In the genomic region with DNA sequence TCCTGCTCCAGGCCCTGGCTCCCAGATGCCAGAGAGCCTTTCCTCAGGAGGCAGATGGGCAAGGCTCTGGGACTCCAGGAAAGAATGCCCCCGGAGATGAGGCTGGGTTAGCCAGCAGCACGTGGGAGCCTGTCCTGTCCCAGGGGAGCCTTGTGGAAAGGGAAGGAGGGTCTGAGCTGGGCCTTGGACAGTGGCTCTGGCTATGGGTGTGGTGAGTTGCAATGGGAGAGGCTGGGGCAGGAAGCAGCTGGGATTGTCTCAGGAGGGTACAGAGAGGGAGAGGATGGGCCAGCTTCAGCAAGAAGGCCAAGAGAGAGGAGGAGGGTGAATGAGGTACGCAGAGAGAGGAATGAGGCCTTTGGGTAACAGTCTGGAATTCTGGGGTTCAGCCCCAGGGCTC, we compare ENCODE assay signal across 17 cellular contexts. TPM values are rescaled to one million over a fixed set of nuclear protein-coding genes. Genes with fewer than 3 reads are reported as not detected.
DNase-seq lines count a peak whose midpoint lies in the region; ATAC-seq and TF ChIP-seq lines count a peak whose summit lies in the region.
"Had no signal": no experiment of that assay in that cellular context is flagged by ENCODE, and none has a peak within 500 bp of the region (broad histone marks: within the 10 kb centered on the region; RNA-seq: fewer than 3 reads in every experiment).

No MANE protein-coding gene starts in this region.

- no peaks in the 10 kb centered on the region for H3K36me3 Mint-ChIP-seq in activated naive CD4-positive, alpha-beta T cell treated with anti-CD3 and anti-CD28 coated beads, Interleukin-2, amount 50 U/mL, for 24 hours
- no peaks in the 10 kb centered on the region for H3K36me3 Mint-ChIP-seq in endodermal cell (ENCODE audit: low read depth)
- no peaks in the 10 kb centered on the region for H3K36me3 Mint-ChIP-seq in stimulated activated effector memory CD8-positive, alpha-beta T cell treated with anti-CD3 and anti-CD28 coated beads, Interleukin-12 subunit alpha, Interleukin-12 subunit beta, amount 100 ng/mL, for 72 hours
- H3K36me3 Mint-ChIP-seq: CD14-positive monocyte had no signal

- no peak for ATAC-seq in stimulated activated effector memory CD8-positive, alpha-beta T cell treated with anti-CD3 and anti-CD28 coated beads, Interleukin-12 subunit alpha, Interleukin-12 subunit beta, amount 100 ng/mL, for 72 hours
- ATAC-seq in GM19351 (IDR thresholded peaks at IDR 0.05; ENCODE audit: unreplicated experiment) = no peak

- TF ChIP-seq CTCF in endodermal cell (conservative IDR thresholded peaks at IDR 0.05) = no peak

- no peak for DNase-seq in activated naive CD4-positive, alpha-beta T cell treated with anti-CD3 and anti-CD28 coated beads, Interleukin-2, amount 50 U/mL, for 16 hours
- DNase-seq in NCI-H69 (lab: John Stamatoyannopoulos, UW) (peak; percentile 28), endodermal cell (no peak), ureter (ENCODE audit: low spot score) (no peak)
- DNase-seq in stimulated activated effector memory CD8-positive, alpha-beta T cell treated with anti-CD3 and anti-CD28 coated beads, Interleukin-12 subunit alpha, Interleukin-12 subunit beta, amount 100 ng/mL, for 72 hours (ENCODE audit: low spot score in 2 of 2) = no peak
- no peak for DNase-seq in stimulated activated naive CD4-positive, alpha-beta T cell treated with Interleukin-2 at 50 U/mL for 16 hours (lab: John Stamatoyannopoulos, UW)
- DNase-seq: H7, NCI-H1092 treated with DMSO at 0.1 percent for 48 hours, NCI-H1694, NCI-H345, NCI-H748 treated with DMSO at 0.1 percent for 48 hours, SHP77 had no signal

- H3K9me3 ChIP-seq in endodermal cell (ENCODE audit: control insufficient read depth, low read length) = no peaks in the 10 kb centered on the region

- H3K27me3 Mint-ChIP-seq in activated naive CD4-positive, alpha-beta T cell treated with anti-CD3 and anti-CD28 coated beads, Interleukin-2, amount 50 U/mL, for 24 hours = no peaks in the 10 kb centered on the region
- H3K27me3 Mint-ChIP-seq in endodermal cell (ENCODE audit: insufficient read depth) = peaks cover 1% of the 10 kb centered on the region

- H3K4me3 Mint-ChIP-seq in activated naive CD4-positive, alpha-beta T cell treated with anti-CD3 and anti-CD28 coated beads, Interleukin-2, amount 50 U/mL, for 24 hours = no peak overlapping the region
- H3K4me3 Mint-ChIP-seq in endodermal cell = no peak overlapping the region
- no peak overlapping the region for H3K4me3 Mint-ChIP-seq in stimulated activated effector memory CD8-positive, alpha-beta T cell treated with anti-CD3 and anti-CD28 coated beads, Interleukin-12 subunit alpha, Interleukin-12 subunit beta, amount 100 ng/mL, for 72 hours
- H3K4me3 Mint-ChIP-seq: CD14-positive monocyte had no signal

- peak overlapping the region; percentile 38 for H3K27ac Mint-ChIP-seq in activated naive CD4-positive, alpha-beta T cell treated with anti-CD3 and anti-CD28 coated beads, Interleukin-2, amount 50 U/mL, for 24 hours
- peak overlapping the region; percentile 36 for H3K27ac Mint-ChIP-seq in endodermal cell
- H3K27ac Mint-ChIP-seq in stimulated activated effector memory CD8-positive, alpha-beta T cell treated with anti-CD3 and anti-CD28 coated beads, Interleukin-12 subunit alpha, Interleukin-12 subunit beta, amount 100 ng/mL, for 72 hours = peak overlapping the region; percentile 11

- H3K4me1 Mint-ChIP-seq in activated naive CD4-positive, alpha-beta T cell treated with anti-CD3 and anti-CD28 coated beads, Interleukin-2, amount 50 U/mL, for 24 hours = peaks cover 9% of the 10 kb centered on the region
- peaks cover 50% of the 10 kb centered on the region for H3K4me1 Mint-ChIP-seq in endodermal cell
- H3K4me1 Mint-ChIP-seq in stimulated activated effector memory CD8-positive, alpha-beta T cell treated with anti-CD3 and anti-CD28 coated beads, Interleukin-12 subunit alpha, Interleukin-12 subunit beta, amount 100 ng/mL, for 72 hours = peaks cover 21% of the 10 kb centered on the region

- 33 to 62% methylated on average over 1 to 3 of the region's 3 CpGs for WGBS in endodermal cell (ENCODE audit: insufficient coverage in 1 of 2, insufficient read length in 1 of 2), 2 experiments

- no peaks in the 10 kb centered on the region for H3K27me3 ChIP-seq in endodermal cell (ENCODE audit: control insufficient read depth, insufficient read depth, low read length, poor library complexity, severe bottlenecking)

- H3K27ac ChIP-seq in endodermal cell (ENCODE audit: low read depth, low read length) = no peak overlapping the region

- H3K36me3 ChIP-seq in endodermal cell (ENCODE audit: control insufficient read depth, insufficient read depth, low read length) = no peaks in the 10 kb centered on the region

- H3K4me1 ChIP-seq in endodermal cell (ENCODE audit: control insufficient read depth, insufficient read depth, low read length) = peaks cover 11% of the 10 kb centered on the region

- H3K9ac ChIP-seq in endodermal cell (ENCODE audit: extremely low read depth, low read length, poor library complexity, severe bottlenecking) = no peak overlapping the region

- H3K9me3 Mint-ChIP-seq in activated naive CD4-positive, alpha-beta T cell treated with anti-CD3 and anti-CD28 coated beads, Interleukin-2, amount 50 U/mL, for 24 hours = no peaks in the 10 kb centered on the region
- H3K9me3 Mint-ChIP-seq in endodermal cell = no peaks in the 10 kb centered on the region
- H3K9me3 Mint-ChIP-seq in stimulated activated effector memory CD8-positive, alpha-beta T cell treated with anti-CD3 and anti-CD28 coated beads, Interleukin-12 subunit alpha, Interleukin-12 subunit beta, amount 100 ng/mL, for 72 hours = no peaks in the 10 kb centered on the region
- H3K9me3 Mint-ChIP-seq: CD14-positive monocyte had no signal

- no peak overlapping the region for H3K4me3 ChIP-seq in endodermal cell (ENCODE audit: low read length)

RNA-seq across cellular contexts. Expression of a gene that starts 17.4 kb away (rescaled TPM):
- total RNA-seq in endodermal cell = 10 to 100 TPM; 17.6 to 20.7 TPM
- polyA plus RNA-seq in endodermal cell (2013, experiment 1 of 2) = 16.2 TPM
- polyA plus RNA-seq in endodermal cell (2013, experiment 2 of 2) = 12.9 TPM
- 2.6 TPM for total RNA-seq in ureter
- total RNA-seq: Daoy had no signal

RNA-seq across cellular contexts. Expression of a gene that starts 46.7 kb away (rescaled TPM):
- 10 to 100 TPM; 14.4 to 16.9 TPM for total RNA-seq in endodermal cell
- polyA plus RNA-seq in endodermal cell (2013, experiment 1 of 2) = 15.6 TPM
- polyA plus RNA-seq in endodermal cell (2013, experiment 2 of 2) = 15.4 TPM
- total RNA-seq in ureter = 8.0 TPM
- total RNA-seq: A172 had no signal

RNA-seq across cellular contexts. Expression of a gene that starts 48.5 kb away (rescaled TPM):
- total RNA-seq in endodermal cell (10 to 100 TPM; 24.1 to 25.8 TPM), ureter (34.4 TPM)
- 21.2 TPM for polyA plus RNA-seq in endodermal cell (2013, experiment 1 of 2)
- polyA plus RNA-seq in endodermal cell (2013, experiment 2 of 2) = 19.8 TPM
